Comparison of ENCODE assay signal across 1 cellular context in genomic region chr10:57628592-57629284, GRCh38.
TF ChIP-seq lines count a peak whose summit lies in the region.

No MANE protein-coding gene starts in this region.

TF ChIP-seq in HepG2, 621 proteins besides CTCF, POLR2A, EP300 and RAD21 (continued from another document and continues in another):
- TF ChIP-seq, protein P1, sequence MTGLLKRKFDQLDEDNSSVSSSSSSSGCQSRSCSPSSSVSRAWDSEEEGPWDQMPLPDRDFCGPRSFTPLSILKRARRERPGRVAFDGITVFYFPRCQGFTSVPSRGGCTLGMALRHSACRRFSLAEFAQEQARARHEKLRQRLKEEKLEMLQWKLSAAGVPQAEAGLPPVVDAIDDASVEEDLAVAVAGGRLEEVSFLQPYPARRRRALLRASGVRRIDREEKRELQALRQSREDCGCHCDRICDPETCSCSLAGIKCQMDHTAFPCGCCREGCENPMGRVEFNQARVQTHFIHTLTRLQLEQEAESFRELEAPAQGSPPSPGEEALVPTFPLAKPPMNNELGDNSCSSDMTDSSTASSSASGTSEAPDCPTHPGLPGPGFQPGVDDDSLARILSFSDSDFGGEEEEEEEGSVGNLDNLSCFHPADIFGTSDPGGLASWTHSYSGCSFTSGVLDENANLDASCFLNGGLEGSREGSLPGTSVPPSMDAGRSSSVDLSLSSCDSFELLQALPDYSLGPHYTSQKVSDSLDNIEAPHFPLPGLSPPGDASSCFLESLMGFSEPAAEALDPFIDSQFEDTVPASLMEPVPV (CRISPR knock-in tag; IDR thresholded peaks at IDR 0.05), result no peak
- no peak for TF ChIP-seq MAFG (CRISPR knock-in tag; IDR thresholded peaks at IDR 0.05)
- TF ChIP-seq CHD4 (IDR thresholded peaks at IDR 0.05; ENCODE audit: borderline replicate concordance, low read length), result no peak
- TF ChIP-seq MAFK (conservative IDR thresholded peaks at IDR 0.05 in 1 of 2, IDR thresholded peaks at IDR 0.05 in 1 of 2; ENCODE audit: low read length in 2 of 2), result peak; percentile 57 to 81
- peak; percentile 79 for TF ChIP-seq MIXL1 (CRISPR knock-in tag; IDR thresholded peaks at IDR 0.05)
- TF ChIP-seq MXD4 (CRISPR knock-in tag; IDR thresholded peaks at IDR 0.05), result no peak
- TF ChIP-seq, protein P2, sequence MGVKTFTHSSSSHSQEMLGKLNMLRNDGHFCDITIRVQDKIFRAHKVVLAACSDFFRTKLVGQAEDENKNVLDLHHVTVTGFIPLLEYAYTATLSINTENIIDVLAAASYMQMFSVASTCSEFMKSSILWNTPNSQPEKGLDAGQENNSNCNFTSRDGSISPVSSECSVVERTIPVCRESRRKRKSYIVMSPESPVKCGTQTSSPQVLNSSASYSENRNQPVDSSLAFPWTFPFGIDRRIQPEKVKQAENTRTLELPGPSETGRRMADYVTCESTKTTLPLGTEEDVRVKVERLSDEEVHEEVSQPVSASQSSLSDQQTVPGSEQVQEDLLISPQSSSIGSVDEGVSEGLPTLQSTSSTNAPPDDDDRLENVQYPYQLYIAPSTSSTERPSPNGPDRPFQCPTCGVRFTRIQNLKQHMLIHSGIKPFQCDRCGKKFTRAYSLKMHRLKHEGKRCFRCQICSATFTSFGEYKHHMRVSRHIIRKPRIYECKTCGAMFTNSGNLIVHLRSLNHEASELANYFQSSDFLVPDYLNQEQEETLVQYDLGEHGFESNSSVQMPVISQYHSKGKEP (CRISPR knock-in tag; IDR thresholded peaks at IDR 0.05), result no peak
- no peak for TF ChIP-seq NR0B2 (CRISPR knock-in tag; IDR thresholded peaks at IDR 0.05)
- TF ChIP-seq SAFB2 (CRISPR knock-in tag; IDR thresholded peaks at IDR 0.05; ENCODE audit: borderline replicate concordance, low read depth), result no peak
- TF ChIP-seq NR2F2 (IDR thresholded peaks at IDR 0.05; ENCODE audit: borderline replicate concordance, low read depth), result no peak
- TF ChIP-seq DDIT3 (CRISPR knock-in tag; IDR thresholded peaks at IDR 0.05), result no peak
- no peak for TF ChIP-seq ZNF737 (CRISPR knock-in tag; IDR thresholded peaks at IDR 0.05; ENCODE audit: borderline replicate concordance)
- no peak for TF ChIP-seq ZNF253 (CRISPR knock-in tag; IDR thresholded peaks at IDR 0.05; ENCODE audit: borderline replicate concordance)
- no peak for TF ChIP-seq TRIM24 (CRISPR knock-in tag; IDR thresholded peaks at IDR 0.05)
- no peak for TF ChIP-seq TBP (CRISPR knock-in tag; IDR thresholded peaks at IDR 0.05)
- no peak for TF ChIP-seq SMARCE1 (IDR thresholded peaks at IDR 0.05; ENCODE audit: borderline replicate concordance)
- TF ChIP-seq, protein P3, sequence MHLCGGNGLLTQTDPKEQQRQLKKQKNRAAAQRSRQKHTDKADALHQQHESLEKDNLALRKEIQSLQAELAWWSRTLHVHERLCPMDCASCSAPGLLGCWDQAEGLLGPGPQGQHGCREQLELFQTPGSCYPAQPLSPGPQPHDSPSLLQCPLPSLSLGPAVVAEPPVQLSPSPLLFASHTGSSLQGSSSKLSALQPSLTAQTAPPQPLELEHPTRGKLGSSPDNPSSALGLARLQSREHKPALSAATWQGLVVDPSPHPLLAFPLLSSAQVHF (CRISPR knock-in tag; IDR thresholded peaks at IDR 0.05), result no peak
- no peak for TF ChIP-seq FOXO1 (CRISPR knock-in tag; IDR thresholded peaks at IDR 0.05)
- no peak for TF ChIP-seq PITX1 (CRISPR knock-in tag; IDR thresholded peaks at IDR 0.05)
- TF ChIP-seq MAFF (IDR thresholded peaks at IDR 0.05; ENCODE audit: low read depth, low read length), result peak; percentile 77
- no peak for TF ChIP-seq DR1 (CRISPR knock-in tag; IDR thresholded peaks at IDR 0.05)
- TF ChIP-seq, protein P4, sequence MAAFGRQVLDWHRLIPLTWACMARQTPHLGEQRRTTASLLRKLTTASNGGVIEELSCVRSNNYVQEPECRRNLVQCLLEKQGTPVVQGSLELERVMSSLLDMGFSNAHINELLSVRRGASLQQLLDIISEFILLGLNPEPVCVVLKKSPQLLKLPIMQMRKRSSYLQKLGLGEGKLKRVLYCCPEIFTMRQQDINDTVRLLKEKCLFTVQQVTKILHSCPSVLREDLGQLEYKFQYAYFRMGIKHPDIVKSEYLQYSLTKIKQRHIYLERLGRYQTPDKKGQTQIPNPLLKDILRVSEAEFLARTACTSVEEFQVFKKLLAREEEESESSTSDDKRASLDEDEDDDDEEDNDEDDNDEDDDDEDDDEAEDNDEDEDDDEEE (CRISPR knock-in tag; IDR thresholded peaks at IDR 0.05), result no peak
- no peak for TF ChIP-seq ZNF333 (CRISPR knock-in tag; IDR thresholded peaks at IDR 0.05; ENCODE audit: borderline replicate concordance)
- TF ChIP-seq ZNF446 (CRISPR knock-in tag; IDR thresholded peaks at IDR 0.05), result no peak
- no peak for TF ChIP-seq SP4 (CRISPR knock-in tag; IDR thresholded peaks at IDR 0.05)
- no peak for TF ChIP-seq REXO4 (CRISPR knock-in tag; IDR thresholded peaks at IDR 0.05; ENCODE audit: borderline replicate concordance)
- TF ChIP-seq ZNF329 (CRISPR knock-in tag; IDR thresholded peaks at IDR 0.05; ENCODE audit: low read depth), result no peak
- no peak for TF ChIP-seq TEAD2 (CRISPR knock-in tag; IDR thresholded peaks at IDR 0.05)
- TF ChIP-seq HOMEZ (CRISPR knock-in tag; IDR thresholded peaks at IDR 0.05; ENCODE audit: low read depth), result 0 out of 2 replicates have a peak, but pooled peaks have one; percentile 41
- peak; percentile 97 for TF ChIP-seq NFE2L2 (IDR thresholded peaks at IDR 0.05; ENCODE audit: low read length)
- no peak for TF ChIP-seq SUZ12 (IDR thresholded peaks at IDR 0.05; ENCODE audit: low read depth, low read length)
- TF ChIP-seq SAP130 (CRISPR knock-in tag; IDR thresholded peaks at IDR 0.05; ENCODE audit: low read depth), result peak; percentile 50
- TF ChIP-seq ZNF260 (CRISPR knock-in tag; IDR thresholded peaks at IDR 0.05; ENCODE audit: borderline replicate concordance, low read depth), result no peak
- TF ChIP-seq MED1 (CRISPR knock-in tag; IDR thresholded peaks at IDR 0.05), result peak; percentile 38; the same call in 1 of the 2 replicates
- TF ChIP-seq ZNF225 (CRISPR knock-in tag; IDR thresholded peaks at IDR 0.05), result no peak
- no peak for TF ChIP-seq ARNT (IDR thresholded peaks at IDR 0.05)
- TF ChIP-seq GATAD1 (CRISPR knock-in tag; IDR thresholded peaks at IDR 0.05), result no peak
- TF ChIP-seq, protein P5, sequence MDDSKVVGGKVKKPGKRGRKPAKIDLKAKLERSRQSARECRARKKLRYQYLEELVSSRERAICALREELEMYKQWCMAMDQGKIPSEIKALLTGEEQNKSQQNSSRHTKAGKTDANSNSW (CRISPR knock-in tag; IDR thresholded peaks at IDR 0.05; ENCODE audit: borderline replicate concordance), result no peak
- TF ChIP-seq, protein P6, sequence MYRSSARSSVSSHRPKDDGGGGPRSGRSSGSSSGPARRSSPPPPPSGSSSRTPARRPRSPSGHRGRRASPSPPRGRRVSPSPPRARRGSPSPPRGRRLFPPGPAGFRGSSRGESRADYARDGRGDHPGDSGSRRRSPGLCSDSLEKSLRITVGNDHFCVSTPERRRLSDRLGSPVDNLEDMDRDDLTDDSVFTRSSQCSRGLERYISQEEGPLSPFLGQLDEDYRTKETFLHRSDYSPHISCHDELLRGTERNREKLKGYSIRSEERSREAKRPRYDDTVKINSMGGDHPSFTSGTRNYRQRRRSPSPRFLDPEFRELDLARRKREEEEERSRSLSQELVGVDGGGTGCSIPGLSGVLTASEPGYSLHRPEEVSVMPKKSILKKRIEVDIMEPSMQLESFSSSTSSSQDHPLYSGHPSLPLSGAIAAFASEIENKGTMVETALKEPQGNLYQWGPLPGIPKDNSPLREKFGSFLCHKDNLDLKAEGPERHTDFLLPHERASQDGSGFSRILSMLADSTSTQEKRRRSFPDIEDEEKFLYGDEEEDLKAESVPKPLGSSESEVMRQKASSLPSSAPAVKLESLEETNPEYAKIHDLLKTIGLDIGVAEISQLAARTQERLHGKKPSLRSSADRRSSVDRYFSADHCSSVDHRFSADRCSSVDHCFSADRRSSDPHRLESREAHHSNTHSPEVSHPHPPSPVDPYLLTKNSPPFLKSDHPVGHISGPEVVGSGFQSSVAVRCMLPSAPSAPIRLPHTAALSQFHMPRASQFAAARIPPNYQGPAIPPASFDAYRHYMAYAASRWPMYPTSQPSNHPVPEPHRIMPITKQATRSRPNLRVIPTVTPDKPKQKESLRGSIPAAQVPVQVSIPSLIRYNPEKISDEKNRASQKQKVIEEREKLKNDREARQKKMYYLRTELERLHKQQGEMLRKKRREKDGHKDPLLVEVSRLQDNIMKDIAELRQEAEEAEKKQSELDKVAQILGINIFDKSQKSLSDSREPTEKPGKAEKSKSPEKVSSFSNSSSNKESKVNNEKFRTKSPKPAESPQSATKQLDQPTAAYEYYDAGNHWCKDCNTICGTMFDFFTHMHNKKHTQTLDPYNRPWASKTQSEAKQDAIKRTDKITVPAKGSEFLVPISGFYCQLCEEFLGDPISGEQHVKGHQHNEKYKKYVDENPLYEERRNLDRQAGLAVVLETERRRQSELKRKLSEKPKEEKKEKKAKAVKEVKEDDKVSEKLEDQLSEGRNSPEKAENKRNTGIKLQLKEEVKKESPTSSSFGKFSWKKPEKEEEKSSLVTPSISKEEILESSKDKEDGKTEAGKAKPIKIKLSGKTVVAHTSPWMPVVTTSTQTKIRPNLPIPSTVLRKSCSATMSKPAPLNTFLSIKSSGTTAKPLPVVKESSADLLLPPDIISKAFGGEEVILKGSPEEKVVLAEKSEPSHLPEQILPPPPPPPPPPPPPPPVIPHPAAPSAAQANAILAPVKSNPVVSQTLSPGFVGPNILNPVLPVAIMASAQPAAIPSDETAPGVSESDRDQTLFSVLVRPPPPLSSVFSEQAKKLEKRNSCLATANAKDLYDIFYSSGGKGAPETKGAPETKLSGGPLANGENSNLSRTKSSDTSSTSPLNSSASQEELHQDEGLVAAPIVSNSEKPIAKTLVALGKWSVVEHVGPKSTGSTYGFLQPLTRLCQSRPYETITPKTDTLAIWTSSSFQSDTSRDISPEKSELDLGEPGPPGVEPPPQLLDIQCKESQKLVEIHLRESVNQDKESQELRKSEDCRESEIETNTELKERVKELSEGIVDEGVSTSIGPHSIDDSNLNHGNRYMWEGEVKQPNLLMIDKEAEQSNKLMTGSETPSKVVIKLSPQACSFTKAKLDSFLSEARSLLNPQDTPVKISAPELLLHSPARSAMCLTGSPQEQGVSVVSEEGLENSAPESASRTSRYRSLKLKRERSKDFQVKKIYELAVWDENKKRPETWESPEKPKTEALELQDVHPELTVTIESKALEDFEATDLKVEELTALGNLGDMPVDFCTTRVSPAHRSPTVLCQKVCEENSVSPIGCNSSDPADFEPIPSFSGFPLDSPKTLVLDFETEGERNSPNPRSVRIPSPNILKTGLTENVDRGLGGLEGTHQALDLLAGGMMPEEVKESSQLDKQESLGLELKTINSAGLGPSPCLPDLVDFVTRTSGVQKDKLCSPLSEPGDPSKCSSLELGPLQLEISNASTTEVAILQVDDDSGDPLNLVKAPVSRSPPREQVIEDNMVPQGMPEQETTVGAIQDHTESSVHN (CRISPR knock-in tag; IDR thresholded peaks at IDR 0.05), result no peak
- TF ChIP-seq ZNF615 (CRISPR knock-in tag; IDR thresholded peaks at IDR 0.05; ENCODE audit: borderline replicate concordance), result no peak
- no peak for TF ChIP-seq SRSF9 (IDR thresholded peaks at IDR 0.05; ENCODE audit: borderline replicate concordance, insufficient read depth, low read depth, low read length, poor library complexity, severe bottlenecking)
- TF ChIP-seq AKNA (CRISPR knock-in tag; IDR thresholded peaks at IDR 0.05; ENCODE audit: borderline replicate concordance), result no peak
- TF ChIP-seq HNF4A (CRISPR knock-in tag; IDR thresholded peaks at IDR 0.05), result peak; percentile 48
- no peak for TF ChIP-seq ETV6 (CRISPR knock-in tag; conservative IDR thresholded peaks at IDR 0.05)
